1 cellular context compared by ENCODE assay signal in the genomic region with DNA sequence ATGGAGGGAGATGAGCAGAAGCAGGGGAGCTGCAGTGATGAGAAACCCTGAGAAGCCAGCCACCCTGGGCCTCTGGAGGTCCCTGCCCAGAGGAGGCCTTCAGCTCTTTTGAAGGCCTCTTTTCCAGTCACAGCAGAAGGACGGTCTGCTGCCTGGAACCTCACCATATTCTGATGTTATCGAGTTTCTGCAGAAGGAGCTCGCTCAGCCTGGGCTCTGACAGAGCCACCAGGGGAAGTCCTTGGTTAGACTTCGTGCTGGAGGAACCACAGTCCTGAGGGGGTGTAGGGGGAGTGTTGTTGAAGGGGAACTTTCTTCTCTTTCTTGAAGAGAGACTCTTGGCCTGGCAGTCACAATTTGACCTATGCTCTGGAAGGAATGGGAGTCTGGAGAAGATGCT.
TF ChIP-seq lines count a peak whose summit lies in the region.

No MANE protein-coding gene starts in this region.

TF ChIP-seq in GM12878, 131 proteins besides CTCF, POLR2A, EP300 and RAD21 (continued from another document and continues in another):
- TF ChIP-seq, protein P1, sequence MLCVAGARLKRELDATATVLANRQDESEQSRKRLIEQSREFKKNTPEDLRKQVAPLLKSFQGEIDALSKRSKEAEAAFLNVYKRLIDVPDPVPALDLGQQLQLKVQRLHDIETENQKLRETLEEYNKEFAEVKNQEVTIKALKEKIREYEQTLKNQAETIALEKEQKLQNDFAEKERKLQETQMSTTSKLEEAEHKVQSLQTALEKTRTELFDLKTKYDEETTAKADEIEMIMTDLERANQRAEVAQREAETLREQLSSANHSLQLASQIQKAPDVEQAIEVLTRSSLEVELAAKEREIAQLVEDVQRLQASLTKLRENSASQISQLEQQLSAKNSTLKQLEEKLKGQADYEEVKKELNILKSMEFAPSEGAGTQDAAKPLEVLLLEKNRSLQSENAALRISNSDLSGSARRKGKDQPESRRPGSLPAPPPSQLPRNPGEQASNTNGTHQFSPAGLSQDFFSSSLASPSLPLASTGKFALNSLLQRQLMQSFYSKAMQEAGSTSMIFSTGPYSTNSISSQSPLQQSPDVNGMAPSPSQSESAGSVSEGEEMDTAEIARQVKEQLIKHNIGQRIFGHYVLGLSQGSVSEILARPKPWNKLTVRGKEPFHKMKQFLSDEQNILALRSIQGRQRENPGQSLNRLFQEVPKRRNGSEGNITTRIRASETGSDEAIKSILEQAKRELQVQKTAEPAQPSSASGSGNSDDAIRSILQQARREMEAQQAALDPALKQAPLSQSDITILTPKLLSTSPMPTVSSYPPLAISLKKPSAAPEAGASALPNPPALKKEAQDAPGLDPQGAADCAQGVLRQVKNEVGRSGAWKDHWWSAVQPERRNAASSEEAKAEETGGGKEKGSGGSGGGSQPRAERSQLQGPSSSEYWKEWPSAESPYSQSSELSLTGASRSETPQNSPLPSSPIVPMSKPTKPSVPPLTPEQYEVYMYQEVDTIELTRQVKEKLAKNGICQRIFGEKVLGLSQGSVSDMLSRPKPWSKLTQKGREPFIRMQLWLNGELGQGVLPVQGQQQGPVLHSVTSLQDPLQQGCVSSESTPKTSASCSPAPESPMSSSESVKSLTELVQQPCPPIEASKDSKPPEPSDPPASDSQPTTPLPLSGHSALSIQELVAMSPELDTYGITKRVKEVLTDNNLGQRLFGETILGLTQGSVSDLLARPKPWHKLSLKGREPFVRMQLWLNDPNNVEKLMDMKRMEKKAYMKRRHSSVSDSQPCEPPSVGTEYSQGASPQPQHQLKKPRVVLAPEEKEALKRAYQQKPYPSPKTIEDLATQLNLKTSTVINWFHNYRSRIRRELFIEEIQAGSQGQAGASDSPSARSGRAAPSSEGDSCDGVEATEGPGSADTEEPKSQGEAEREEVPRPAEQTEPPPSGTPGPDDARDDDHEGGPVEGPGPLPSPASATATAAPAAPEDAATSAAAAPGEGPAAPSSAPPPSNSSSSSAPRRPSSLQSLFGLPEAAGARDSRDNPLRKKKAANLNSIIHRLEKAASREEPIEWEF (IDR thresholded peaks at IDR 0.05; ENCODE audit: insufficient replicate concordance, low read depth, low read length), result no peak
- TF ChIP-seq ZNF274 (IDR thresholded peaks at IDR 0.05; ENCODE audit: insufficient read depth, insufficient read length), result no peak
- no peak for TF ChIP-seq CREB1 (IDR thresholded peaks at IDR 0.05; ENCODE audit: low read depth)
- no peak for TF ChIP-seq RELA (IDR thresholded peaks at IDR 0.05; ENCODE audit: borderline replicate concordance, partially characterized antibody)
- TF ChIP-seq MTA3 (IDR thresholded peaks at IDR 0.05; ENCODE audit: borderline replicate concordance, low read length), result no peak
- 0 out of 2 replicates have a peak, but pooled peaks have one; percentile 55 for TF ChIP-seq CBX5 (IDR thresholded peaks at IDR 0.05; ENCODE audit: low read depth)
- TF ChIP-seq, protein P2, sequence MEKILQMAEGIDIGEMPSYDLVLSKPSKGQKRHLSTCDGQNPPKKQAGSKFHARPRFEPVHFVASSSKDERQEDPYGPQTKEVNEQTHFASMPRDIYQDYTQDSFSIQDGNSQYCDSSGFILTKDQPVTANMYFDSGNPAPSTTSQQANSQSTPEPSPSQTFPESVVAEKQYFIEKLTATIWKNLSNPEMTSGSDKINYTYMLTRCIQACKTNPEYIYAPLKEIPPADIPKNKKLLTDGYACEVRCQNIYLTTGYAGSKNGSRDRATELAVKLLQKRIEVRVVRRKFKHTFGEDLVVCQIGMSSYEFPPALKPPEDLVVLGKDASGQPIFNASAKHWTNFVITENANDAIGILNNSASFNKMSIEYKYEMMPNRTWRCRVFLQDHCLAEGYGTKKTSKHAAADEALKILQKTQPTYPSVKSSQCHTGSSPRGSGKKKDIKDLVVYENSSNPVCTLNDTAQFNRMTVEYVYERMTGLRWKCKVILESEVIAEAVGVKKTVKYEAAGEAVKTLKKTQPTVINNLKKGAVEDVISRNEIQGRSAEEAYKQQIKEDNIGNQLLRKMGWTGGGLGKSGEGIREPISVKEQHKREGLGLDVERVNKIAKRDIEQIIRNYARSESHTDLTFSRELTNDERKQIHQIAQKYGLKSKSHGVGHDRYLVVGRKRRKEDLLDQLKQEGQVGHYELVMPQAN (conservative IDR thresholded peaks at IDR 0.05), result no peak
- TF ChIP-seq CBFB (IDR thresholded peaks at IDR 0.05; ENCODE audit: low read depth), result 0 out of 2 replicates have a peak, but pooled peaks have one; percentile 65
- no peak for TF ChIP-seq ASH2L (IDR thresholded peaks at IDR 0.05; ENCODE audit: borderline replicate concordance, low read depth)
- TF ChIP-seq TCF7 (IDR thresholded peaks at IDR 0.05; ENCODE audit: borderline replicate concordance), result no peak
- no peak for TF ChIP-seq STAT3 (IDR thresholded peaks at IDR 0.05; ENCODE audit: low read depth, low read length)
- TF ChIP-seq RUNX3 (IDR thresholded peaks at IDR 0.05; ENCODE audit: low read length), result peak; percentile 96
- TF ChIP-seq IKZF2 (IDR thresholded peaks at IDR 0.05), result peak; percentile 40 to 65; a peak in 2 of 4 replicates
- TF ChIP-seq STAT1 (conservative IDR thresholded peaks at IDR 0.05), result no peak
- no peak for TF ChIP-seq POU2F2 (IDR thresholded peaks at IDR 0.05; ENCODE audit: borderline replicate concordance, low read depth, low read length)
- TF ChIP-seq, protein P3, sequence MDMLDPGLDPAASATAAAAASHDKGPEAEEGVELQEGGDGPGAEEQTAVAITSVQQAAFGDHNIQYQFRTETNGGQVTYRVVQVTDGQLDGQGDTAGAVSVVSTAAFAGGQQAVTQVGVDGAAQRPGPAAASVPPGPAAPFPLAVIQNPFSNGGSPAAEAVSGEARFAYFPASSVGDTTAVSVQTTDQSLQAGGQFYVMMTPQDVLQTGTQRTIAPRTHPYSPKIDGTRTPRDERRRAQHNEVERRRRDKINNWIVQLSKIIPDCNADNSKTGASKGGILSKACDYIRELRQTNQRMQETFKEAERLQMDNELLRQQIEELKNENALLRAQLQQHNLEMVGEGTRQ (IDR thresholded peaks at IDR 0.05; ENCODE audit: borderline replicate concordance, low read depth, low read length), result no peak
- TF ChIP-seq TCF12 (IDR thresholded peaks at IDR 0.05; ENCODE audit: low read depth, low read length), result peak; percentile 65; the same call in 1 of the 2 replicates
- TF ChIP-seq RFX5 (IDR thresholded peaks at IDR 0.05; ENCODE audit: low read depth, low read length), result no peak
- TF ChIP-seq, protein P4, sequence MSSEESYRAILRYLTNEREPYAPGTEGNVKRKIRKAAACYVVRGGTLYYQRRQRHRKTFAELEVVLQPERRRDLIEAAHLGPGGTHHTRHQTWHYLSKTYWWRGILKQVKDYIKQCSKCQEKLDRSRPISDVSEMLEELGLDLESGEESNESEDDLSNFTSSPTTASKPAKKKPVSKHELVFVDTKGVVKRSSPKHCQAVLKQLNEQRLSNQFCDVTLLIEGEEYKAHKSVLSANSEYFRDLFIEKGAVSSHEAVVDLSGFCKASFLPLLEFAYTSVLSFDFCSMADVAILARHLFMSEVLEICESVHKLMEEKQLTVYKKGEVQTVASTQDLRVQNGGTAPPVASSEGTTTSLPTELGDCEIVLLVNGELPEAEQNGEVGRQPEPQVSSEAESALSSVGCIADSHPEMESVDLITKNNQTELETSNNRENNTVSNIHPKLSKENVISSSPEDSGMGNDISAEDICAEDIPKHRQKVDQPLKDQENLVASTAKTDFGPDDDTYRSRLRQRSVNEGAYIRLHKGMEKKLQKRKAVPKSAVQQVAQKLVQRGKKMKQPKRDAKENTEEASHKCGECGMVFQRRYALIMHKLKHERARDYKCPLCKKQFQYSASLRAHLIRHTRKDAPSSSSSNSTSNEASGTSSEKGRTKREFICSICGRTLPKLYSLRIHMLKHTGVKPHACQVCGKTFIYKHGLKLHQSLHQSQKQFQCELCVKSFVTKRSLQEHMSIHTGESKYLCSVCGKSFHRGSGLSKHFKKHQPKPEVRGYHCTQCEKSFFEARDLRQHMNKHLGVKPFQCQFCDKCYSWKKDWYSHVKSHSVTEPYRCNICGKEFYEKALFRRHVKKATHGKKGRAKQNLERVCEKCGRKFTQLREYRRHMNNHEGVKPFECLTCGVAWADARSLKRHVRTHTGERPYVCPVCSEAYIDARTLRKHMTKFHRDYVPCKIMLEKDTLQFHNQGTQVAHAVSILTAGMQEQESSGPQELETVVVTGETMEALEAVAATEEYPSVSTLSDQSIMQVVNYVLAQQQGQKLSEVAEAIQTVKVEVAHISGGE (CRISPR knock-in tag; IDR thresholded peaks at IDR 0.05), result no peak
- no peak for TF ChIP-seq SMARCA5 (IDR thresholded peaks at IDR 0.05)
- TF ChIP-seq MYB (IDR thresholded peaks at IDR 0.05; ENCODE audit: borderline replicate concordance, low read depth, low read length), result no peak
- no peak for TF ChIP-seq SMAD1 (IDR thresholded peaks at IDR 0.05; ENCODE audit: low read depth, partially characterized antibody)
- no peak for TF ChIP-seq NR2C2 (IDR thresholded peaks at IDR 0.05; ENCODE audit: borderline replicate concordance, control insufficient read depth, insufficient read length, low read depth)
- TF ChIP-seq EED (IDR thresholded peaks at IDR 0.05; ENCODE audit: low read depth), result peak; percentile 74; the same call in 1 of the 2 replicates
- no peak for TF ChIP-seq HDAC2 (IDR thresholded peaks at IDR 0.05)
- TF ChIP-seq CHD4 (IDR thresholded peaks at IDR 0.05), result no peak
- TF ChIP-seq MEF2B (IDR thresholded peaks at IDR 0.05; ENCODE audit: partially characterized antibody, poor library complexity, severe bottlenecking), result no peak
- TF ChIP-seq JUND (IDR thresholded peaks at IDR 0.05; ENCODE audit: low read depth, low read length), result no peak
- TF ChIP-seq, protein P5, sequence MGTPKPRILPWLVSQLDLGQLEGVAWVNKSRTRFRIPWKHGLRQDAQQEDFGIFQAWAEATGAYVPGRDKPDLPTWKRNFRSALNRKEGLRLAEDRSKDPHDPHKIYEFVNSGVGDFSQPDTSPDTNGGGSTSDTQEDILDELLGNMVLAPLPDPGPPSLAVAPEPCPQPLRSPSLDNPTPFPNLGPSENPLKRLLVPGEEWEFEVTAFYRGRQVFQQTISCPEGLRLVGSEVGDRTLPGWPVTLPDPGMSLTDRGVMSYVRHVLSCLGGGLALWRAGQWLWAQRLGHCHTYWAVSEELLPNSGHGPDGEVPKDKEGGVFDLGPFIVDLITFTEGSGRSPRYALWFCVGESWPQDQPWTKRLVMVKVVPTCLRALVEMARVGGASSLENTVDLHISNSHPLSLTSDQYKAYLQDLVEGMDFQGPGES (IDR thresholded peaks at IDR 0.05), result no peak
- no peak for TF ChIP-seq PAX8 (IDR thresholded peaks at IDR 0.05)
- TF ChIP-seq PAX5 (IDR thresholded peaks at IDR 0.05; ENCODE audit: borderline replicate concordance, low read depth, low read length), result peak; percentile 85
- no peak for TF ChIP-seq RB1 (IDR thresholded peaks at IDR 0.05; ENCODE audit: borderline replicate concordance)
- TF ChIP-seq RCOR1 (conservative IDR thresholded peaks at IDR 0.05; ENCODE audit: low read depth, low read length), result no peak
- no peak for TF ChIP-seq ZZZ3 (IDR thresholded peaks at IDR 0.05; ENCODE audit: control insufficient read depth, insufficient read length, low read depth)
- no peak for TF ChIP-seq GATAD2B (conservative IDR thresholded peaks at IDR 0.05; ENCODE audit: low read depth)
- TF ChIP-seq TAF1 (IDR thresholded peaks at IDR 0.05; ENCODE audit: borderline replicate concordance, low read depth, low read length), result no peak; the same call in 1 of the 2 replicates
- TF ChIP-seq, protein P6, sequence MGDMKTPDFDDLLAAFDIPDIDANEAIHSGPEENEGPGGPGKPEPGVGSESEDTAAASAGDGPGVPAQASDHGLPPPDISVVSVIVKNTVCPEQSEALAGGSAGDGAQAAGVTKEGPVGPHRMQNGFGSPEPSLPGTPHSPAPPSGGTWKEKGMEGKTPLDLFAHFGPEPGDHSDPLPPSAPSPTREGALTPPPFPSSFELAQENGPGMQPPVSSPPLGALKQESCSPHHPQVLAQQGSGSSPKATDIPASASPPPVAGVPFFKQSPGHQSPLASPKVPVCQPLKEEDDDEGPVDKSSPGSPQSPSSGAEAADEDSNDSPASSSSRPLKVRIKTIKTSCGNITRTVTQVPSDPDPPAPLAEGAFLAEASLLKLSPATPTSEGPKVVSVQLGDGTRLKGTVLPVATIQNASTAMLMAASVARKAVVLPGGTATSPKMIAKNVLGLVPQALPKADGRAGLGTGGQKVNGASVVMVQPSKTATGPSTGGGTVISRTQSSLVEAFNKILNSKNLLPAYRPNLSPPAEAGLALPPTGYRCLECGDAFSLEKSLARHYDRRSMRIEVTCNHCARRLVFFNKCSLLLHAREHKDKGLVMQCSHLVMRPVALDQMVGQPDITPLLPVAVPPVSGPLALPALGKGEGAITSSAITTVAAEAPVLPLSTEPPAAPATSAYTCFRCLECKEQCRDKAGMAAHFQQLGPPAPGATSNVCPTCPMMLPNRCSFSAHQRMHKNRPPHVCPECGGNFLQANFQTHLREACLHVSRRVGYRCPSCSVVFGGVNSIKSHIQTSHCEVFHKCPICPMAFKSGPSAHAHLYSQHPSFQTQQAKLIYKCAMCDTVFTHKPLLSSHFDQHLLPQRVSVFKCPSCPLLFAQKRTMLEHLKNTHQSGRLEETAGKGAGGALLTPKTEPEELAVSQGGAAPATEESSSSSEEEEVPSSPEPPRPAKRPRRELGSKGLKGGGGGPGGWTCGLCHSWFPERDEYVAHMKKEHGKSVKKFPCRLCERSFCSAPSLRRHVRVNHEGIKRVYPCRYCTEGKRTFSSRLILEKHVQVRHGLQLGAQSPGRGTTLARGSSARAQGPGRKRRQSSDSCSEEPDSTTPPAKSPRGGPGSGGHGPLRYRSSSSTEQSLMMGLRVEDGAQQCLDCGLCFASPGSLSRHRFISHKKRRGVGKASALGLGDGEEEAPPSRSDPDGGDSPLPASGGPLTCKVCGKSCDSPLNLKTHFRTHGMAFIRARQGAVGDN (IDR thresholded peaks at IDR 0.05), result peak; percentile 96
- no peak for TF ChIP-seq TCF3 (IDR thresholded peaks at IDR 0.05; ENCODE audit: borderline replicate concordance, insufficient read depth, low read depth, low read length)
- TF ChIP-seq NBN (IDR thresholded peaks at IDR 0.05), result no peak
- no peak for TF ChIP-seq EZH2 (IDR thresholded peaks at IDR 0.05; ENCODE audit: borderline replicate concordance, control insufficient read depth, low read depth, low read length)
- TF ChIP-seq RBBP5 (conservative IDR thresholded peaks at IDR 0.05), result no peak
- no peak for TF ChIP-seq TBL1XR1 (IDR thresholded peaks at IDR 0.05; ENCODE audit: low read depth, low read length)
- peak in 1 of 2 experiments; percentile 87; a peak in 2 of 3 replicates for TF ChIP-seq EGR1 (IDR thresholded peaks at IDR 0.05; ENCODE audit: borderline replicate concordance in 1 of 2, low read depth in 2 of 2, low read length in 2 of 2)
- TF ChIP-seq, protein P7, sequence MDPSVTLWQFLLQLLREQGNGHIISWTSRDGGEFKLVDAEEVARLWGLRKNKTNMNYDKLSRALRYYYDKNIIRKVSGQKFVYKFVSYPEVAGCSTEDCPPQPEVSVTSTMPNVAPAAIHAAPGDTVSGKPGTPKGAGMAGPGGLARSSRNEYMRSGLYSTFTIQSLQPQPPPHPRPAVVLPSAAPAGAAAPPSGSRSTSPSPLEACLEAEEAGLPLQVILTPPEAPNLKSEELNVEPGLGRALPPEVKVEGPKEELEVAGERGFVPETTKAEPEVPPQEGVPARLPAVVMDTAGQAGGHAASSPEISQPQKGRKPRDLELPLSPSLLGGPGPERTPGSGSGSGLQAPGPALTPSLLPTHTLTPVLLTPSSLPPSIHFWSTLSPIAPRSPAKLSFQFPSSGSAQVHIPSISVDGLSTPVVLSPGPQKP (IDR thresholded peaks at IDR 0.05; ENCODE audit: low read depth, low read length), result no peak
- TF ChIP-seq JUNB (IDR thresholded peaks at IDR 0.05), result no peak
- TF ChIP-seq, protein P8, sequence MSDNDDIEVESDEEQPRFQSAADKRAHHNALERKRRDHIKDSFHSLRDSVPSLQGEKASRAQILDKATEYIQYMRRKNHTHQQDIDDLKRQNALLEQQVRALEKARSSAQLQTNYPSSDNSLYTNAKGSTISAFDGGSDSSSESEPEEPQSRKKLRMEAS (IDR thresholded peaks at IDR 0.05; ENCODE audit: low read depth, low read length), result peak; percentile 60; the same call in 1 of the 2 replicates
